ENCODE assay signal across 28 cellular contexts in genomic region chr20:47927944-47928343, GRCh38.
DNase-seq lines count a peak whose midpoint lies in the region; ATAC-seq and TF ChIP-seq lines count a peak whose summit lies in the region.
"Had no signal": no experiment of that assay in that cellular context is flagged by ENCODE, and none has a peak within 500 bp of the region (broad histone marks: within the 10 kb centered on the region; RNA-seq: fewer than 3 reads in every experiment).

No MANE protein-coding gene starts in this region.

- TF ChIP-seq CTCF in Calu3 (IDR thresholded peaks at IDR 0.05; ENCODE audit: unreplicated experiment): no peak
- TF ChIP-seq CTCF in breast epithelium (IDR thresholded peaks at IDR 0.05): no peak
- no peak for TF ChIP-seq CTCF in foreskin keratinocyte (conservative IDR thresholded peaks at IDR 0.05)
- no peak for TF ChIP-seq CTCF in type B pancreatic cell (conservative IDR thresholded peaks at IDR 0.05)
- no peak for TF ChIP-seq CTCF in ascending aorta (IDR thresholded peaks at IDR 0.05)
- TF ChIP-seq CTCF in brain microvascular endothelial cell (IDR thresholded peaks at IDR 0.05; ENCODE audit: low read depth, low read length, missing control alignments): no peak

- H3K27me3 Mint-ChIP-seq in Calu3 (ENCODE audit: unreplicated experiment): no peaks in the 10 kb centered on the region
- H3K27me3 Mint-ChIP-seq in type B pancreatic cell: peaks cover 3% of the 10 kb centered on the region

- DNase-seq in Calu3: no peak
- peak; percentile 87 for DNase-seq in M059J (ENCODE audit: low read depth)
- DNase-seq in breast epithelium (ENCODE audit: low spot score in 2 of 2): no peak
- DNase-seq in foreskin keratinocyte: peak; percentile 95 to 97
- no peak for DNase-seq in type B pancreatic cell (ENCODE audit: extremely low spot score, unreplicated experiment)
- no peak for DNase-seq in ascending aorta (ENCODE audit: low spot score in 2 of 2)
- DNase-seq in brain microvascular endothelial cell: no peak
- DNase-seq in OCI-M1 (lab: John Stamatoyannopoulos, UW): no peak
- DNase-seq: activated CD4-positive, alpha-beta T cell treated with anti-CD3 and anti-CD28 coated beads for 4 hours; activated naive CD4-positive, alpha-beta T cell treated with Interleukin-2 at 50 U/mL for 16 hours; activated T-cell treated with anti-CD3 and anti-CD28 coated beads, Interleukin-2, amount 50 U/mL, for 48 hours; caudate nucleus; hypothalamus; natural killer cell; NCI-H1105 treated with DMSO at 0.1 percent for 48 hours; NCI-H2107; NCI-H510A treated with DMSO at 0.1 percent for 48 hours; NK-92 treated with Interleukin-12 subunit alpha and Interleukin-12 subunit beta, amount 100 ng/mL, for 24 hours; retina; SK-N-SH; stimulated activated CD4-positive, alpha-beta T cell treated with anti-CD3 and anti-CD28 coated beads, Interleukin-12 subunit alpha, Interleukin-12 subunit beta, amount 100 ng/mL, for 4 hours; stimulated activated naive CD4-positive, alpha-beta T cell treated with Interleukin-2 at 50 U/mL for 16 hours; T-helper 17 cell had no signal

- ATAC-seq in foreskin keratinocyte: peak; percentile 45
- ATAC-seq: natural killer cell, T-helper 17 cell had no signal

- H3K4me3 Mint-ChIP-seq in Calu3 (ENCODE audit: low read depth, unreplicated experiment) (no peak overlapping the region), type B pancreatic cell (no peak overlapping the region)
- H3K4me3 Mint-ChIP-seq: natural killer cell, T-helper 17 cell had no signal

- no TSS peak for BruUV-seq in Calu3 (replicated peaks; lab: Mats Ljungman, UMichigan)

- H3K4me1 ChIP-seq in breast epithelium (no peaks in the 10 kb centered on the region), foreskin keratinocyte (peaks cover 38% of the 10 kb centered on the region), ascending aorta (no peaks in the 10 kb centered on the region)
- H3K4me1 ChIP-seq: BLaER1, gastrocnemius medialis, HAP-1 had no signal

- in situ Hi-C loops in brain microvascular endothelial cell (cut with HindIII; ENCODE audit: low pct_ligation_motif_present, low sequenced_read_pairs): no loop called here

- TF ChIP-seq POLR2A in breast epithelium (IDR thresholded peaks at IDR 0.05): no peak

- no peak overlapping the region for H3K4me3 ChIP-seq in breast epithelium
- H3K4me3 ChIP-seq in ascending aorta: no peak overlapping the region
- H3K4me3 ChIP-seq in brain microvascular endothelial cell (ENCODE audit: low read depth, low read length): no peak overlapping the region
- H3K4me3 ChIP-seq: BLaER1, gastrocnemius medialis, HAP-1, thoracic aorta had no signal

- H3K27ac Mint-ChIP-seq in Calu3 (ENCODE audit: unreplicated experiment) (peak overlapping the region; percentile 45), type B pancreatic cell (no peak overlapping the region)
- H3K27ac Mint-ChIP-seq: natural killer cell, T-helper 17 cell had no signal

- H3K36me3 Mint-ChIP-seq in Calu3 (ENCODE audit: insufficient read depth, unreplicated experiment): peaks cover 7% of the 10 kb centered on the region
- no peaks in the 10 kb centered on the region for H3K36me3 Mint-ChIP-seq in type B pancreatic cell
- H3K36me3 Mint-ChIP-seq: natural killer cell had no signal

- H3K27me3 ChIP-seq in breast epithelium (peaks cover 0 to 3% of the 10 kb centered on the region in 2 donors), foreskin keratinocyte (no peaks in the 10 kb centered on the region), ascending aorta (no peaks in the 10 kb centered on the region), brain microvascular endothelial cell (replicated peaks) (no peaks in the 10 kb centered on the region)
- H3K27me3 ChIP-seq: BLaER1, gastrocnemius medialis had no signal

- H3K27ac ChIP-seq in breast epithelium (peak overlapping the region; percentile 26 to 48), foreskin keratinocyte (peak overlapping the region; percentile 99), ascending aorta (no peak overlapping the region), brain microvascular endothelial cell (no peak overlapping the region)
- H3K27ac ChIP-seq: BLaER1, gastrocnemius medialis, HL-60, thoracic aorta had no signal

- peaks cover 10% of the 10 kb centered on the region for H3K9me3 Mint-ChIP-seq in Calu3 (ENCODE audit: low read depth, unreplicated experiment)
- peaks cover 8% of the 10 kb centered on the region for H3K9me3 Mint-ChIP-seq in type B pancreatic cell
- H3K9me3 Mint-ChIP-seq: natural killer cell had no signal

- no peaks in the 10 kb centered on the region for H3K36me3 ChIP-seq in breast epithelium
- H3K36me3 ChIP-seq in ascending aorta: no peaks in the 10 kb centered on the region
- no peaks in the 10 kb centered on the region for H3K36me3 ChIP-seq in brain microvascular endothelial cell (replicated peaks)
- H3K36me3 ChIP-seq: BLaER1, gastrocnemius medialis, HAP-1, thoracic aorta had no signal

- intact Hi-C loops in Calu3 (cut with micrococcal nuclease; ENCODE audit: unreplicated experiment): loop anchor here (5.0 kb wide), 1 partner anchor 56 kb away; no protein-coding TSS in a partner anchor
- intact Hi-C loops in breast epithelium (cut with DNase I; ENCODE audit: low total_unique reads): no loop called here
- intact Hi-C loops in ascending aorta (cut with DNase I): loop anchor here (5.0 kb wide), 1 partner anchor 71 kb away; no protein-coding TSS in a partner anchor

- CTCF ChIA-PET in Calu3 (lab: Charles Lee): no interaction called here

- no peaks in the 10 kb centered on the region for H3K9me3 ChIP-seq in breast epithelium
- H3K9me3 ChIP-seq in ascending aorta: no peaks in the 10 kb centered on the region
- H3K9me3 ChIP-seq: BLaER1, gastrocnemius medialis, HAP-1, SK-N-SH, thoracic aorta had no signal

- H3K4me1 Mint-ChIP-seq in Calu3 (ENCODE audit: low read depth, unreplicated experiment) (peaks cover 64% of the 10 kb centered on the region), type B pancreatic cell (ENCODE audit: unreplicated experiment) (peaks cover 13% of the 10 kb centered on the region)
- H3K4me1 Mint-ChIP-seq: natural killer cell, T-helper 17 cell had no signal

Comparison
In these comparisons a context has a peak if more than half of its experiments do, and no peak if none do; other contexts are left out.
1. DNase-seq: peak in M059J (single experiment) and foreskin keratinocyte (2 of 2); none in Calu3 (single experiment), breast epithelium (0 of 2), type B pancreatic cell (single experiment), ascending aorta (0 of 2), brain microvascular endothelial cell (single experiment) and OCI-M1 (single experiment).
2. H3K27ac ChIP-seq: peak in breast epithelium (2 of 2) and foreskin keratinocyte (single experiment); none in ascending aorta (0 of 2) and brain microvascular endothelial cell (single experiment).